Comparison of ENCODE assay signal across 34 cellular contexts in the genomic region with DNA sequence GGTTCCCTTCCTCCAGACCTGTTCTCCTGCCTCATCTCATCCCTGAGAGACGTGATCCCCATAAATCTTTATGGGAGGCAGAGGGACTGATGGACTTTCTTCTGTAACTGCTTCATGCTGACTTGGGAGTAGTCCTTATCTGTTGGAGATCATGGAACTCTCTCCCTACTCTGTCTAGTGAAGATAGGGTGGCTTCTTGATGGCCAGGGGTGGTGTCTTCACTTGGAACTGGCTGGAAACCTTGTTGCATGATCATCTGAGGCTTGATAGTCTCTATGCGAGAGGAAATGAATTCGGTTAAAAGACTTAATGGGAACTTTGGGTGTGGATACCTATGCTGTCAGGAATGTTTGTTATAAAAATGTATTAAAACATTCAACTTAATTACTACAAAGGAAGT. TPM values are rescaled to one million over a fixed set of nuclear protein-coding genes. Genes with fewer than 3 reads are reported as not detected.
"Had no signal": no experiment of that assay in that cellular context is flagged by ENCODE, and none has a peak within 500 bp of the region (broad histone marks: within the 10 kb centered on the region; RNA-seq: fewer than 3 reads in every experiment).

No MANE protein-coding gene starts in this region.

- ATAC-seq: effector memory CD8-positive, alpha-beta T cell; gastrocnemius medialis; heart right ventricle; left cardiac atrium; left lung; left ventricle myocardium superior; lower lobe of right lung; naive thymus-derived CD4-positive, alpha-beta T cell had no signal

- H3K36me3 Mint-ChIP-seq: mesothelial cell of epicardium had no signal

- H3K4me1 ChIP-seq: esophagus squamous epithelium, gastrocnemius medialis had no signal

- H3K27me3 ChIP-seq: esophagus squamous epithelium, gastrocnemius medialis, heart right ventricle, left lung had no signal

- H3K27me3 Mint-ChIP-seq: dendritic cell treated with granulocyte-macrophage colony-stimulating factor and Interleukin-4, amounts not matched to agents 40 ng/mL and 50 ng/mL, for 4 days; effector memory CD8-positive, alpha-beta T cell; naive thymus-derived CD4-positive, alpha-beta T cell had no signal

- H3K36me3 ChIP-seq: esophagus squamous epithelium, gastrocnemius medialis, heart right ventricle, left lung, lower lobe of right lung had no signal

- H3K27ac Mint-ChIP-seq: dendritic cell treated with granulocyte-macrophage colony-stimulating factor and Interleukin-4, amounts not matched to agents 40 ng/mL and 50 ng/mL, for 4 days; effector memory CD8-positive, alpha-beta T cell; endodermal cell; mesothelial cell of epicardium; naive thymus-derived CD4-positive, alpha-beta T cell had no signal

- H3K27ac ChIP-seq: epithelial cell of prostate, esophagus squamous epithelium, gastrocnemius medialis, heart right ventricle, left lung, lower lobe of right lung had no signal

- FAIRE-seq: endometrium, islet of Langerhans, keratinocyte had no signal

- H3K4me3 Mint-ChIP-seq: dendritic cell treated with granulocyte-macrophage colony-stimulating factor and Interleukin-4, amounts not matched to agents 40 ng/mL and 50 ng/mL, for 4 days; effector memory CD8-positive, alpha-beta T cell; endodermal cell; mesothelial cell of epicardium; naive thymus-derived CD4-positive, alpha-beta T cell had no signal

- DNase-seq: cortex of kidney; effector CD8-positive, alpha-beta T cell; effector memory CD8-positive, alpha-beta T cell; endodermal cell; erythroblast; esophagus squamous epithelium; foreskin fibroblast; foreskin melanocyte; gastrocnemius medialis; glutamatergic neuron; head of caudate nucleus; heart right ventricle; hippocampal formation; left cardiac atrium; left lung; left ventricle myocardium superior; lower lobe of right lung; mesenchymal stem cell; naive thymus-derived CD4-positive, alpha-beta T cell had no signal

- H3K9me3 ChIP-seq: esophagus squamous epithelium, gastrocnemius medialis, heart right ventricle, left lung, lower lobe of right lung had no signal

- H3K4me3 ChIP-seq: esophagus squamous epithelium, gastrocnemius medialis, heart right ventricle, left lung, lower lobe of right lung had no signal

- H3K9me3 Mint-ChIP-seq: dendritic cell treated with granulocyte-macrophage colony-stimulating factor and Interleukin-4, amounts not matched to agents 40 ng/mL and 50 ng/mL, for 4 days; effector memory CD8-positive, alpha-beta T cell; mesothelial cell of epicardium; naive thymus-derived CD4-positive, alpha-beta T cell had no signal

RNA-seq across cellular contexts. Expression of gene SLC36A3, which starts 57.7 kb away (rescaled TPM):
- total RNA-seq: dermis microvascular lymphatic vessel endothelial cell; endodermal cell; esophagus mucosa; esophagus squamous epithelium; gastrocnemius medialis; glomerular endothelial cell; heart right ventricle; kidney epithelial cell; left cardiac atrium; left lung; left ventricle myocardium superior; lower leg skin; lower lobe of right lung; lung microvascular endothelial cell; mesenteric fat pad; mesothelial cell of epicardium; mononuclear cell; mucosa of gallbladder; naive thymus-derived CD4-positive, alpha-beta T cell had no signal
- polyA plus RNA-seq: heart right ventricle; keratinocyte; naive thymus-derived CD4-positive, alpha-beta T cell had no signal
